ENCODE assay signal across 3 cellular contexts in genomic region chr19:54971446-54971845, GRCh38. TPM values are rescaled to one million over a fixed set of nuclear protein-coding genes. Genes with fewer than 3 reads are reported as not detected.
"Had no signal": no experiment of that assay in that cellular context is flagged by ENCODE, and none has a peak within 500 bp of the region (broad histone marks: within the 10 kb centered on the region; RNA-seq: fewer than 3 reads in every experiment).

No MANE protein-coding gene starts in this region.

RNA-seq across cellular contexts. Expression of gene NLRP2, which starts 5.3 kb away (rescaled TPM):
- total RNA-seq: GM23248 had no signal

RNA-seq across cellular contexts. Expression of gene NLRP7, which starts 24.1 kb away (rescaled TPM):
- total RNA-seq: GM23248, H4, HFFc6 had no signal
